17 cellular contexts compared by ENCODE assay signal in genomic region chr1:25989440-25989839, GRCh38. TPM values are rescaled to one million over a fixed set of nuclear protein-coding genes. Genes with fewer than 3 reads are reported as not detected.
DNase-seq lines count a peak whose midpoint lies in the region; ATAC-seq and TF ChIP-seq lines count a peak whose summit lies in the region.
"Had no signal": no experiment of that assay in that cellular context is flagged by ENCODE, and none has a peak within 500 bp of the region (broad histone marks: within the 10 kb centered on the region; RNA-seq: fewer than 3 reads in every experiment).

No MANE protein-coding gene starts in this region.

- no peak overlapping the region for H2BK5ac ChIP-seq in mesenchymal stem cell (ENCODE audit: low read depth, low read length, poor library complexity, severe bottlenecking)

- ATAC-seq in gastrocnemius medialis (peak in 1 of 2 donors; percentile 43), GM18502 (IDR thresholded peaks at IDR 0.05; ENCODE audit: poor library complexity, unreplicated experiment) (no peak)
- ATAC-seq: gastroesophageal sphincter had no signal

- no peak overlapping the region for H3K14ac ChIP-seq in mesenchymal stem cell (ENCODE audit: low read length in 2 of 2)

- TF ChIP-seq POLR2A in gastrocnemius medialis (IDR thresholded peaks at IDR 0.05), result no peak

- H3K4me1 ChIP-seq in adipocyte (ENCODE audit: control insufficient read depth, insufficient read depth, low read length), result peaks cover 20% of the 10 kb centered on the region
- H3K4me1 ChIP-seq in gastrocnemius medialis, result peaks cover 50 to 59% of the 10 kb centered on the region in 2 donors
- peaks cover 3% of the 10 kb centered on the region for H3K4me1 ChIP-seq in mesenchymal stem cell (ENCODE audit: control insufficient read depth, insufficient read depth, low read depth, low read length)
- H3K4me1 ChIP-seq: gastroesophageal sphincter, prostate gland had no signal

- H3K27ac ChIP-seq in HL-60 (replicated peaks) (peak overlapping the region; percentile 80), gastrocnemius medialis (peak overlapping the region; percentile 61 to 68 (median 65)), mesenchymal stem cell (ENCODE audit: low read length, poor library complexity, severe bottlenecking) (no peak overlapping the region), dorsolateral prefrontal cortex (peak overlapping the region in 18 of 59 donors; percentile 3 to 59 (median 28))
- H3K27ac ChIP-seq: gastroesophageal sphincter, prostate gland had no signal

- 96% methylated on average over 7 of the region's 7 CpGs for WGBS in mesenchymal stem cell

- H3K9me3 ChIP-seq in adipocyte (ENCODE audit: control insufficient read depth, low read length), result no peaks in the 10 kb centered on the region
- H3K9me3 ChIP-seq in gastrocnemius medialis, result no peaks in the 10 kb centered on the region
- no peaks in the 10 kb centered on the region for H3K9me3 ChIP-seq in mesenchymal stem cell (ENCODE audit: control insufficient read depth, low read length)
- H3K9me3 ChIP-seq: gastroesophageal sphincter, left ventricle myocardium inferior, prostate gland had no signal

- H3K9ac ChIP-seq in adipocyte (ENCODE audit: low read length) (peak overlapping the region; percentile 30), mesenchymal stem cell (ENCODE audit: low read length) (no peak overlapping the region)

- peaks cover 17% of the 10 kb centered on the region for H3K36me3 Mint-ChIP-seq in activated CD4-positive, alpha-beta memory T cell treated with anti-CD3 and anti-CD28 coated beads, Interleukin-2, amount 10 ng/mL, durations not matched to agents 7 days and 5 days (ENCODE audit: low read depth)
- H3K36me3 Mint-ChIP-seq in activated CD4-positive, alpha-beta memory T cell treated with anti-CD3 and anti-CD28 coated beads for 36 hours, result peaks cover 3% of the 10 kb centered on the region

- H3K18ac ChIP-seq in mesenchymal stem cell (ENCODE audit: low read depth in 1 of 2, low read length in 2 of 2), result no peak overlapping the region

- DNase-seq in activated CD4-positive, alpha-beta memory T cell treated with anti-CD3 and anti-CD28 coated beads, Interleukin-2, amount 10 ng/mL, durations not matched to agents 7 days and 5 days, result no peak
- DNase-seq in activated CD4-positive, alpha-beta memory T cell treated with anti-CD3 and anti-CD28 coated beads for 36 hours, result no peak
- DNase-seq in HL-60 (ENCODE audit: low read depth in 1 of 2, low spot score in 1 of 2) (peak in 1 of 2 experiments; percentile 46), adipocyte (ENCODE audit: low read depth) (no peak), gastrocnemius medialis (no peak), mesenchymal stem cell (no peak), dorsolateral prefrontal cortex (no peak)
- DNase-seq: left ventricle myocardium inferior, naive B cell, NCI-H1417, NCI-H345 had no signal

- POLR2A ChIA-PET in activated CD4-positive, alpha-beta memory T cell treated with anti-CD3 and anti-CD28 coated beads, Interleukin-2, amount 10 ng/mL, durations not matched to agents 7 days and 5 days (lab: Charles Lee), result interaction anchor here (0.6 to 3.6 kb wide), 9 partner anchors 8 to 1017 kb away, joined by 3 to 26 read pairs (median 7); partner anchors contain the start of genes MTFR1L, PAFAH2, PAQR7 and STMN1
- POLR2A ChIA-PET in activated CD4-positive, alpha-beta memory T cell treated with anti-CD3 and anti-CD28 coated beads for 36 hours (lab: Charles Lee), result no interaction called here

- no peak overlapping the region for H3K4me2 ChIP-seq in mesenchymal stem cell (ENCODE audit: low read length, poor library complexity, severe bottlenecking)

- in situ Hi-C loops in gastrocnemius medialis (cut with MboI; ENCODE audit: low sequenced_read_pairs in 4 of 4), result no loop called here

- H3K23ac ChIP-seq in mesenchymal stem cell (ENCODE audit: low read length in 2 of 2), result no peak overlapping the region

- no peaks in the 10 kb centered on the region for H3K27me3 Mint-ChIP-seq in activated CD4-positive, alpha-beta memory T cell treated with anti-CD3 and anti-CD28 coated beads, Interleukin-2, amount 10 ng/mL, durations not matched to agents 7 days and 5 days
- H3K27me3 Mint-ChIP-seq in activated CD4-positive, alpha-beta memory T cell treated with anti-CD3 and anti-CD28 coated beads for 36 hours, result no peaks in the 10 kb centered on the region
- H3K27me3 Mint-ChIP-seq: naive B cell had no signal

- no peak overlapping the region for H4K8ac ChIP-seq in mesenchymal stem cell (ENCODE audit: low read length)

- no peak overlapping the region for H4K91ac ChIP-seq in mesenchymal stem cell (ENCODE audit: low read length)

- peak overlapping the region; percentile 28 for H3K27ac Mint-ChIP-seq in activated CD4-positive, alpha-beta memory T cell treated with anti-CD3 and anti-CD28 coated beads, Interleukin-2, amount 10 ng/mL, durations not matched to agents 7 days and 5 days
- no peak overlapping the region for H3K27ac Mint-ChIP-seq in activated CD4-positive, alpha-beta memory T cell treated with anti-CD3 and anti-CD28 coated beads for 36 hours

- H3K4me3 ChIP-seq in HL-60 (replicated peaks; ENCODE audit: insufficient read depth, low read length) (no peak overlapping the region), adipocyte (ENCODE audit: low read length) (no peak overlapping the region), gastrocnemius medialis (no peak overlapping the region), mesenchymal stem cell (ENCODE audit: insufficient read depth in 1 of 2, low read depth in 1 of 2, low read length in 2 of 2) (no peak overlapping the region), dorsolateral prefrontal cortex (no peak overlapping the region)
- H3K4me3 ChIP-seq: gastroesophageal sphincter, left ventricle myocardium inferior, prostate gland had no signal

- peak overlapping the region; percentile 78 for H3K4me3 Mint-ChIP-seq in activated CD4-positive, alpha-beta memory T cell treated with anti-CD3 and anti-CD28 coated beads, Interleukin-2, amount 10 ng/mL, durations not matched to agents 7 days and 5 days
- no peak overlapping the region for H3K4me3 Mint-ChIP-seq in activated CD4-positive, alpha-beta memory T cell treated with anti-CD3 and anti-CD28 coated beads for 36 hours

- no peaks in the 10 kb centered on the region for H3K27me3 ChIP-seq in HL-60 (ENCODE audit: insufficient read depth, poor library complexity, severe bottlenecking)
- H3K27me3 ChIP-seq in adipocyte (replicated peaks; ENCODE audit: control insufficient read depth, insufficient read depth, low read length), result no peaks in the 10 kb centered on the region
- H3K27me3 ChIP-seq in gastrocnemius medialis, result no peaks in the 10 kb centered on the region
- H3K27me3 ChIP-seq in mesenchymal stem cell (ENCODE audit: control insufficient read depth in 1 of 2, insufficient read depth in 1 of 2, low read length in 2 of 2), result no peaks in the 10 kb centered on the region
- H3K27me3 ChIP-seq in dorsolateral prefrontal cortex, result no peaks in the 10 kb centered on the region
- H3K27me3 ChIP-seq: gastroesophageal sphincter had no signal

- no peak overlapping the region for H2BK120ac ChIP-seq in mesenchymal stem cell (ENCODE audit: low read depth, low read length)

- H3K4me1 Mint-ChIP-seq in activated CD4-positive, alpha-beta memory T cell treated with anti-CD3 and anti-CD28 coated beads, Interleukin-2, amount 10 ng/mL, durations not matched to agents 7 days and 5 days, result peaks cover 40% of the 10 kb centered on the region
- peaks cover 36% of the 10 kb centered on the region for H3K4me1 Mint-ChIP-seq in activated CD4-positive, alpha-beta memory T cell treated with anti-CD3 and anti-CD28 coated beads for 36 hours (ENCODE audit: low read depth)

- TF ChIP-seq CTCF in HL-60 (IDR thresholded peaks at IDR 0.05; ENCODE audit: insufficient read depth, low read length), result no peak
- no peak for TF ChIP-seq CTCF in gastrocnemius medialis (IDR thresholded peaks at IDR 0.05 in 4 of 5, conservative IDR thresholded peaks at IDR 0.05 in 1 of 5)
- no peak for TF ChIP-seq CTCF in dorsolateral prefrontal cortex (IDR thresholded peaks at IDR 0.05 in 54 of 56, conservative IDR thresholded peaks at IDR 0.05 in 2 of 56; ENCODE audit: low read depth in 1 of 56, partially characterized antibody in 56 of 56)

- no peak overlapping the region for H2AFZ ChIP-seq in mesenchymal stem cell (ENCODE audit: low read depth, low read length)

- H3K9me3 Mint-ChIP-seq in activated CD4-positive, alpha-beta memory T cell treated with anti-CD3 and anti-CD28 coated beads, Interleukin-2, amount 10 ng/mL, durations not matched to agents 7 days and 5 days, result no peaks in the 10 kb centered on the region
- no peaks in the 10 kb centered on the region for H3K9me3 Mint-ChIP-seq in activated CD4-positive, alpha-beta memory T cell treated with anti-CD3 and anti-CD28 coated beads for 36 hours
- H3K9me3 Mint-ChIP-seq: naive B cell had no signal

- no peak overlapping the region for H2AK5ac ChIP-seq in mesenchymal stem cell (ENCODE audit: low read length, severe bottlenecking)

- H3K4ac ChIP-seq in mesenchymal stem cell (ENCODE audit: low read depth in 1 of 2, low read length in 2 of 2), result peak overlapping the region in 1 of 2 experiments; percentile 57

- CTCF ChIA-PET in activated CD4-positive, alpha-beta memory T cell treated with anti-CD3 and anti-CD28 coated beads, Interleukin-2, amount 10 ng/mL, durations not matched to agents 7 days and 5 days (lab: Charles Lee), result interaction anchor here (1.3 to 6.3 kb wide), 5 partner anchors 8 to 94 kb away, joined by 5 to 45 read pairs (median 10); partner anchors contain the start of gene PAFAH2
- CTCF ChIA-PET in activated CD4-positive, alpha-beta memory T cell treated with anti-CD3 and anti-CD28 coated beads for 36 hours (lab: Charles Lee), result no interaction called here

- peaks cover 8% of the 10 kb centered on the region for H3K79me1 ChIP-seq in mesenchymal stem cell (replicated peaks; ENCODE audit: low read length, poor library complexity, severe bottlenecking)

- H2BK12ac ChIP-seq in mesenchymal stem cell (ENCODE audit: low read length in 2 of 2), result no peak overlapping the region

- H2BK15ac ChIP-seq in mesenchymal stem cell (ENCODE audit: low read depth, poor library complexity, severe bottlenecking), result no peak overlapping the region

- H3K36me3 ChIP-seq in adipocyte (ENCODE audit: control insufficient read depth, insufficient read depth, low read length, severe bottlenecking) (peaks cover 9% of the 10 kb centered on the region), gastrocnemius medialis (peaks cover 0 to 16% of the 10 kb centered on the region in 2 donors), mesenchymal stem cell (ENCODE audit: control insufficient read depth in 1 of 2, insufficient read depth in 2 of 2, low read depth in 1 of 2, low read length in 2 of 2) (peaks cover 10 to 36% of the 10 kb centered on the region in 2 experiments)
- H3K36me3 ChIP-seq: prostate gland had no signal

- intact Hi-C loops in activated CD4-positive, alpha-beta memory T cell treated with anti-CD3 and anti-CD28 coated beads for 36 hours (cut with micrococcal nuclease), result no loop called here
- intact Hi-C loops in gastrocnemius medialis (cut with DNase I; ENCODE audit: low total_unique reads) (no loop called here), dorsolateral prefrontal cortex (cut with DNase I) (no loop called here)

RNA-seq across cellular contexts. Expression of gene PAFAH2, which starts 8.4 kb away (rescaled TPM):
- total RNA-seq in activated CD4-positive, alpha-beta memory T cell treated with anti-CD3 and anti-CD28 coated beads, Interleukin-2, amount 10 ng/mL, durations not matched to agents 7 days and 5 days, result 10 to 100 TPM in 1 of 2 experiments, 1 to 10 TPM in 1; 9.4 to 10.1 TPM
- total RNA-seq in activated CD4-positive, alpha-beta memory T cell treated with anti-CD3 and anti-CD28 coated beads for 36 hours, result 1 to 10 TPM; 5.9 to 7.3 TPM
- 10 to 100 TPM in 3 of 4 donors, 1 to 10 TPM in 1; 9.0 to 35.5 (median 16.1) TPM for total RNA-seq in gastrocnemius medialis
- 7.8 TPM for polyA plus RNA-seq in mesenchymal stem cell (2013, experiment 1 of 2)
- polyA plus RNA-seq in mesenchymal stem cell (2013, experiment 2 of 2), result 7.5 TPM
- total RNA-seq in dorsolateral prefrontal cortex, result 10 to 100 TPM in 38 of 120 experiments, 1 to 10 TPM in 82; 3.7 to 19.3 (median 8.5) TPM

RNA-seq across cellular contexts. Expression of gene EXTL1, which starts 32.1 kb away (rescaled TPM):
- total RNA-seq in activated CD4-positive, alpha-beta memory T cell treated with anti-CD3 and anti-CD28 coated beads, Interleukin-2, amount 10 ng/mL, durations not matched to agents 7 days and 5 days, result not detected
- not detected for total RNA-seq in activated CD4-positive, alpha-beta memory T cell treated with anti-CD3 and anti-CD28 coated beads for 36 hours
- under 1 TPM in 2 of 4 donors, not detected in 2; 0.33 to 0.95 TPM for total RNA-seq in gastrocnemius medialis
- polyA plus RNA-seq in mesenchymal stem cell (2013, experiment 1 of 2), result 0.41 TPM
- 0.38 TPM for polyA plus RNA-seq in mesenchymal stem cell (2013, experiment 2 of 2)
- 10 to 100 TPM; 17.0 to 82.6 (median 46.4) TPM for total RNA-seq in dorsolateral prefrontal cortex
- total RNA-seq: H4, subcutaneous adipose tissue had no signal

RNA-seq across cellular contexts. Expression of gene SLC30A2, which starts 56.5 kb away (rescaled TPM):
- not detected for total RNA-seq in activated CD4-positive, alpha-beta memory T cell treated with anti-CD3 and anti-CD28 coated beads, Interleukin-2, amount 10 ng/mL, durations not matched to agents 7 days and 5 days
- total RNA-seq in activated CD4-positive, alpha-beta memory T cell treated with anti-CD3 and anti-CD28 coated beads for 36 hours, result not detected
- total RNA-seq in gastrocnemius medialis (1 to 10 TPM; 1.2 to 5.2 (median 3.1) TPM), dorsolateral prefrontal cortex (1 to 10 TPM in 1 of 120 experiments, under 1 TPM in 8, not detected in 111; 0.15 to 1.7 (median 0.24) TPM)
- not detected for polyA plus RNA-seq in mesenchymal stem cell (2013, experiment 1 of 2)
- not detected for polyA plus RNA-seq in mesenchymal stem cell (2013, experiment 2 of 2)
- total RNA-seq: epithelial cell of proximal tubule, gastroesophageal sphincter, H4 had no signal

Comparison
In these comparisons a context has a peak if more than half of its experiments do, and no peak if none do; other contexts are left out.
1. RNA of gene EXTL1, which starts 32.1 kb away (total RNA-seq): 17.0 to 82.6 TPM in dorsolateral prefrontal cortex; 0.33 to 0.95 TPM in gastrocnemius medialis, not detected in activated CD4-positive, alpha-beta memory T cell treated with anti-CD3 and anti-CD28 coated beads, Interleukin-2, amount 10 ng/mL, durations not matched to agents 7 days and 5 days and not detected in activated CD4-positive, alpha-beta memory T cell treated with anti-CD3 and anti-CD28 coated beads for 36 hours; every median in the first group is over 4 times any median in the second.